Comparison of ENCODE assay signal across 19 cellular contexts in the genomic region with DNA sequence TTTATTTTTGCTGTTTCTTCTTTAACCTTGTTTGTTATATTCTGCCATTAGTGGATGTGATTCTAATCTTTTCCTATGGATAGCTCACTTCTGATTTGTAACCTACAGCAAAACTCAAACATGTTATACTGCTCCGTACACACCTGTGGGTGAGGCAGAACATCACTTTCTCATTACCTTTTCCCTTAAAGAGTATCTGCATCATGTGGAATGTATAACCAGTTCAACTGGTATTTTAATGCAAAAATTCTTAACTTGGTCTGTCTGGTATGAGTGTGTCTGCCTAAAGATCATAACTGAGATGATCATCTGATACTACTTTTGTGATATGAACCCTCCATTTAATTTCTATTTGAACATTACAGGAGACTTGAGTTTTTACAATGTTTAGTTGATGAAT. TPM values are rescaled to one million over a fixed set of nuclear protein-coding genes. Genes with fewer than 3 reads are reported as not detected.
DNase-seq lines count a peak whose midpoint lies in the region; ATAC-seq, FAIRE-seq and TF ChIP-seq lines count a peak whose summit lies in the region.
"Had no signal": no experiment of that assay in that cellular context is flagged by ENCODE, and none has a peak within 500 bp of the region (broad histone marks: within the 10 kb centered on the region; RNA-seq: fewer than 3 reads in every experiment).

No MANE protein-coding gene starts in this region.

- peaks cover 0 to 2% (median 0%) of the 10 kb centered on the region in 3 donors for H3K27me3 Mint-ChIP-seq in CD14-positive monocyte (ENCODE audit: low read depth in 3 of 3)

- DNase-seq in SIG-M5 treated with dmso at 0.1 percent for 504 hours (lab: John Stamatoyannopoulos, UW; ENCODE audit: unreplicated experiment) (peak; percentile 45), SIG-M5 (lab: John Stamatoyannopoulos, UW) (no peak), foreskin keratinocyte (peak; percentile 55 to 85), pancreas (no peak), sciatic nerve (ENCODE audit: low spot score) (no peak), GM12892 (ENCODE audit: insufficient read length) (no peak), CD14-positive monocyte (ENCODE audit: low spot score) (no peak)
- DNase-seq: CD8-positive, alpha-beta memory T cell; DND-41; GDM1; GOT3 had no signal

- H3K4me1 Mint-ChIP-seq in CD14-positive monocyte: no peaks in the 10 kb centered on the region
- H3K4me1 Mint-ChIP-seq: CD8-positive, alpha-beta memory T cell had no signal

- H3K4me3 ChIP-seq in pancreas: no peak overlapping the region
- H3K4me3 ChIP-seq: HAP-1 had no signal

- intact Hi-C loops in pancreas (cut with DNase I) (no loop called here), sciatic nerve (cut with DNase I) (no loop called here), CD14-positive monocyte (cut with micrococcal nuclease) (no loop called here)

- H3K4me1 ChIP-seq in foreskin keratinocyte: no peaks in the 10 kb centered on the region
- peaks cover 4 to 12% (median 8%) of the 10 kb centered on the region in 3 donors for H3K4me1 ChIP-seq in pancreas
- H3K4me1 ChIP-seq: HAP-1 had no signal

- TF ChIP-seq CTCF in foreskin keratinocyte (conservative IDR thresholded peaks at IDR 0.05) (no peak), pancreas (IDR thresholded peaks at IDR 0.05) (no peak), CD14-positive monocyte (IDR thresholded peaks at IDR 0.05) (no peak)

- peaks cover 23 to 36% (median 32%) of the 10 kb centered on the region in 7 donors for H3K9me3 Mint-ChIP-seq in CD14-positive monocyte

- no peak overlapping the region for H3K4me3 Mint-ChIP-seq in CD14-positive monocyte
- H3K4me3 Mint-ChIP-seq: CD8-positive, alpha-beta memory T cell had no signal

- no peak overlapping the region for H3K27ac Mint-ChIP-seq in CD14-positive monocyte
- H3K27ac Mint-ChIP-seq: CD8-positive, alpha-beta memory T cell had no signal

- ATAC-seq in foreskin keratinocyte: peak; percentile 95
- ATAC-seq in pancreas: no peak
- ATAC-seq in sciatic nerve: no peak
- ATAC-seq in HG03139 (IDR thresholded peaks at IDR 0.05; ENCODE audit: unreplicated experiment): no peak

- H3K36me3 Mint-ChIP-seq in CD14-positive monocyte: no peaks in the 10 kb centered on the region

- H3K27me3 ChIP-seq in foreskin keratinocyte: no peaks in the 10 kb centered on the region
- no peaks in the 10 kb centered on the region for H3K27me3 ChIP-seq in pancreas

- WGBS in pancreas, 2 donors: 26 to 31% methylated on average over 1 of the region's 1 CpG

- H3K9me3 ChIP-seq in pancreas: no peaks in the 10 kb centered on the region
- H3K9me3 ChIP-seq: Caco-2, HAP-1 had no signal

- no peaks in the 10 kb centered on the region for H3K36me3 ChIP-seq in pancreas
- H3K36me3 ChIP-seq: HAP-1 had no signal

- FAIRE-seq in pancreas (lab: Jason Lieb, UNC) (peak; percentile 9), GM12892 (lab: Jason Lieb, UNC) (no peak)
- FAIRE-seq: GM19239 had no signal

- no peak for TF ChIP-seq POLR2A in GM12892 (IDR thresholded peaks at IDR 0.05; ENCODE audit: low read depth, low read length)

- H3K27ac ChIP-seq in foreskin keratinocyte (no peak overlapping the region), pancreas (no peak overlapping the region)
- H3K27ac ChIP-seq: 22Rv1, HL-60 had no signal

RNA-seq across cellular contexts. Expression of a gene that starts 13.0 kb away (rescaled TPM):
- total RNA-seq in foreskin keratinocyte: 1.9 and 4.8 TPM in 2 replicates
- 2.3 and 5.5 TPM in 2 replicates for polyA plus RNA-seq in foreskin keratinocyte
- total RNA-seq in pancreas: 1 to 10 TPM; 1.7 to 6.6 (median 3.9) TPM
- polyA plus RNA-seq in pancreas: 1 to 10 TPM in 1 of 2 donors, under 1 TPM in 1; 0.91 to 3.7 TPM
- total RNA-seq in sciatic nerve: 0.98 TPM
- polyA plus RNA-seq in GM12892 (2012; ENCODE audit: missing spikeins): not detected
- polyA plus RNA-seq in CD14-positive monocyte: not detected
- total RNA-seq: A673; CD8-positive, alpha-beta memory T cell had no signal
- polyA plus RNA-seq: BJ; CD8-positive, alpha-beta memory T cell had no signal

RNA-seq across cellular contexts. Expression of a gene that starts 14.4 kb away (rescaled TPM):
- not detected in 2 replicates for total RNA-seq in foreskin keratinocyte
- polyA plus RNA-seq in foreskin keratinocyte: not detected in 2 replicates
- not detected for total RNA-seq in pancreas
- not detected for polyA plus RNA-seq in pancreas
- total RNA-seq in sciatic nerve: not detected
- polyA plus RNA-seq in GM12892 (2012; ENCODE audit: missing spikeins): not detected
- not detected for polyA plus RNA-seq in CD14-positive monocyte
- total RNA-seq: A673; Caco-2; CD8-positive, alpha-beta memory T cell had no signal
- polyA plus RNA-seq: BJ; CD8-positive, alpha-beta memory T cell had no signal

Comparison
In these comparisons a context has a peak if more than half of its experiments do, and no peak if none do; other contexts are left out.
1. DNase-seq: peak in SIG-M5 treated with dmso at 0.1 percent for 504 hours (single experiment) and foreskin keratinocyte (2 of 2); none in SIG-M5 (single experiment), pancreas (0 of 6), sciatic nerve (single experiment), GM12892 (single experiment) and CD14-positive monocyte (single experiment).